ENCODE assay signal across 8 cellular contexts in genomic region chr13:34942732-34943674, GRCh38. TPM values are rescaled to one million over a fixed set of nuclear protein-coding genes. Genes with fewer than 3 reads are reported as not detected.
DNase-seq lines count a peak whose midpoint lies in the region; ATAC-seq and TF ChIP-seq lines count a peak whose summit lies in the region.

No MANE protein-coding gene starts in this region.

- H3K9me3 ChIP-seq in DND-41 (ENCODE audit: insufficient read depth, low read length, severe bottlenecking) (no peaks in the 10 kb centered on the region), heart left ventricle (no peaks in the 10 kb centered on the region), parathyroid adenoma (ENCODE audit: control insufficient read depth, low read length) (no peaks in the 10 kb centered on the region)

- 2 to 3% (median 2%) methylated on average over 24 to 67 of the region's 67 CpGs for WGBS in heart left ventricle, 4 donors

- H3K9ac ChIP-seq in DND-41 (ENCODE audit: low read depth, low read length) (peak overlapping the region; percentile 71), parathyroid adenoma (no peak overlapping the region)

- TF ChIP-seq POLR2A in heart left ventricle (IDR thresholded peaks at IDR 0.05): no peak

- TF ChIP-seq CTCF in DND-41 (IDR thresholded peaks at IDR 0.05; ENCODE audit: borderline replicate concordance, extremely low read depth, low read length, poor library complexity, severe bottlenecking): no peak
- TF ChIP-seq CTCF in heart left ventricle (IDR thresholded peaks at IDR 0.05): no peak
- no peak for TF ChIP-seq CTCF in parathyroid adenoma (IDR thresholded peaks at IDR 0.05)

- H3K27me3 ChIP-seq in DND-41 (ENCODE audit: insufficient read depth, low read length, poor library complexity): no peaks in the 10 kb centered on the region
- H3K27me3 ChIP-seq in heart left ventricle: no peaks in the 10 kb centered on the region
- no peaks in the 10 kb centered on the region for H3K27me3 ChIP-seq in parathyroid adenoma (ENCODE audit: control insufficient read depth, insufficient read depth, low read length)

- H3K36me3 ChIP-seq in DND-41 (ENCODE audit: insufficient read depth, low read length) (no peaks in the 10 kb centered on the region; the same call in 1 of the 2 replicates), heart left ventricle (no peaks in the 10 kb centered on the region), parathyroid adenoma (ENCODE audit: control insufficient read depth, insufficient read depth, low read length) (no peaks in the 10 kb centered on the region)

- H3K79me2 ChIP-seq in DND-41 (ENCODE audit: insufficient read depth, low read length): peaks cover 2% of the 10 kb centered on the region; the same call in 1 of the 2 replicates
- H3K79me2 ChIP-seq in parathyroid adenoma: peaks cover 1% of the 10 kb centered on the region

- ATAC-seq in DND-41 (ENCODE audit: insufficient read depth, low read depth) (no peak), GM21619 (IDR thresholded peaks at IDR 0.05; ENCODE audit: unreplicated experiment) (peak; percentile 14), heart left ventricle (peak; percentile 56 to 80 (median 74))

- DNase-seq in DND-41 (peak; percentile 4), NCI-H146 treated with DMSO at 0.1 percent for 48 hours (lab: John Stamatoyannopoulos, UW; ENCODE audit: unreplicated experiment) (peak; percentile 65), heart left ventricle (peak; percentile 28 to 66 (median 37)), epidermal melanocyte (ENCODE audit: insufficient read length, low spot score) (no peak), NCI-H1048 (lab: John Stamatoyannopoulos, UW) (no peak)
- peak; percentile 19 for DNase-seq in activated naive CD4-positive, alpha-beta T cell treated with anti-CD3 and anti-CD28 coated beads, Interleukin-2, amount 50 U/mL, for 16 hours

- peaks cover 34% of the 10 kb centered on the region for H3K4me1 ChIP-seq in DND-41 (ENCODE audit: insufficient read depth, low read length)
- peaks cover 0 to 34% (median 19%) of the 10 kb centered on the region in 12 donors for H3K4me1 ChIP-seq in heart left ventricle
- peaks cover 3% of the 10 kb centered on the region for H3K4me1 ChIP-seq in parathyroid adenoma

- H3K4me2 ChIP-seq in DND-41 (ENCODE audit: insufficient read depth, low read length) (peak overlapping the region; percentile 93), parathyroid adenoma (ENCODE audit: low read length) (peak overlapping the region; percentile 67)

- H3K27ac ChIP-seq in DND-41 (ENCODE audit: low read length) (no peak overlapping the region; the same call in 1 of the 2 replicates), heart left ventricle (peak overlapping the region in 11 of 12 donors; percentile 65 to 88 (median 75)), parathyroid adenoma (peak overlapping the region; percentile 11)

- intact Hi-C loops in heart left ventricle (cut with DNase I): loop anchor here in 3 of 10 donors (10.0 kb wide), 2 partner anchors 212 to 288 kb away; no protein-coding TSS in a partner anchor

- H3K4me3 ChIP-seq in DND-41 (ENCODE audit: low read depth in 1 of 2, low read length in 2 of 2): peak overlapping the region; percentile 68 to 95; a peak in 3 of 4 replicates
- peak overlapping the region; percentile 71 to 90 (median 84) for H3K4me3 ChIP-seq in heart left ventricle
- H3K4me3 ChIP-seq in parathyroid adenoma (ENCODE audit: low read depth, low read length): peak overlapping the region; percentile 47

- H2AFZ ChIP-seq in DND-41 (ENCODE audit: low read depth, low read length) (peak overlapping the region; percentile 98), parathyroid adenoma (peak overlapping the region; percentile 87)

- no peaks in the 10 kb centered on the region; the same call in 1 of the 2 replicates for H4K20me1 ChIP-seq in DND-41 (ENCODE audit: insufficient read depth, low read length)

RNA-seq across cellular contexts. Expression of gene NBEA, which starts 0.9 kb away (rescaled TPM):
- 10 to 100 TPM; 18.8 to 39.2 (median 25.0) TPM for total RNA-seq in heart left ventricle
- polyA plus RNA-seq in heart left ventricle: 1 to 10 TPM; 5.0 to 9.2 TPM

Comparison
In these comparisons a context has a peak if more than half of its experiments do, and no peak if none do; other contexts are left out.
1. DNase-seq: peak in DND-41 (single experiment), NCI-H146 treated with DMSO at 0.1 percent for 48 hours (single experiment), activated naive CD4-positive, alpha-beta T cell treated with anti-CD3 and anti-CD28 coated beads, Interleukin-2, amount 50 U/mL, for 16 hours (single experiment) and heart left ventricle (5 of 5); none in epidermal melanocyte (single experiment) and NCI-H1048 (single experiment).
2. Peak in every context shown above with its lines, with median percentiles within 50 percentile points of each other: H3K4me3 ChIP-seq.